ENCODE assay signal across 13 cellular contexts in the genomic region with DNA sequence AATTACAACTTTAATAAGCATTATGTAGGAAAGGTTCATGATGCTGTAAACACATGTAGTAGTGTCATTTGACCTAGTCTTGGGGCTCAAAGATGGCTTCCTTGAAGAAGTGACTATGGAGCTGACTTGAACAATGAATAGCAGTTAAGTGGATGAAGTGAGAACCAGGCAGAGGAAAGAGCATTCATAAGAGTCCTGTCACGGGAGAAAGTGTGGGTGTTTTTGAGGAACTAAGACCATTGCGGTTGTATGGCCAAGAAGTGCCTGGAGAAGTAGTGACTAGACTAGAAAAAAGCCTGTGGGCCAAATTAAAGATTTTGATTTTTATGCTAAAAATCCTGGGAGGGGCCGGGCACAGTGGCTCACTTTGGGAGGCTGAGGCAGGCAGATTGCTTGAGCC. TPM values are rescaled to one million over a fixed set of nuclear protein-coding genes. Genes with fewer than 3 reads are reported as not detected.
DNase-seq lines count a peak whose midpoint lies in the region; ATAC-seq and TF ChIP-seq lines count a peak whose summit lies in the region.
"Had no signal": no experiment of that assay in that cellular context is flagged by ENCODE, and none has a peak within 500 bp of the region (broad histone marks: within the 10 kb centered on the region; RNA-seq: fewer than 3 reads in every experiment).

No MANE protein-coding gene starts in this region.

- H3K36me3 ChIP-seq in SU-DHL-6 (ENCODE audit: low read length) (no peaks in the 10 kb centered on the region), HAP-1 (replicated peaks) (0 out of 2 replicates have a peak, but pooled peaks cover 2% of the 10 kb centered on the region), sigmoid colon (peaks cover 0 to 6% (median 0%) of the 10 kb centered on the region in 4 donors)

- intact Hi-C loops in sigmoid colon (cut with DNase I), result no loop called here

- H3F3A ChIP-seq in SU-DHL-6 (ENCODE audit: insufficient read depth), result peaks cover 16% of the 10 kb centered on the region

- TF ChIP-seq EP300 in sigmoid colon (IDR thresholded peaks at IDR 0.05), result no peak

- no peaks in the 10 kb centered on the region for H3K9me3 Mint-ChIP-seq in activated naive CD4-positive, alpha-beta T cell treated with anti-CD3 and anti-CD28 coated beads, Interleukin-2, amount 50 U/mL, for 72 hours
- H3K9me3 Mint-ChIP-seq: CD4-positive, alpha-beta T cell; T-helper 1 cell treated with Interleukin-12 subunit alpha and Interleukin-12 subunit beta and Interleukin-4 antibody, amounts not matched to agents 30 μg/mL and 1 μg/mL, for 36 hours had no signal

- no peak for TF ChIP-seq POLR2A in sigmoid colon (IDR thresholded peaks at IDR 0.05)

- H3K36me3 Mint-ChIP-seq in activated naive CD4-positive, alpha-beta T cell treated with anti-CD3 and anti-CD28 coated beads, Interleukin-2, amount 50 U/mL, for 72 hours, result peaks cover 0 to 5% of the 10 kb centered on the region in 2 donors

- H3K4me3 ChIP-seq in SU-DHL-6 (ENCODE audit: insufficient read depth, low read length, poor library complexity, severe bottlenecking) (no peak overlapping the region), HAP-1 (no peak overlapping the region), sigmoid colon (no peak overlapping the region)
- H3K4me3 ChIP-seq: tibial artery had no signal

- no peaks in the 10 kb centered on the region for H4K20me1 ChIP-seq in SU-DHL-6 (ENCODE audit: low read depth, low read length)

- H3K4me1 ChIP-seq in HAP-1 (no peaks in the 10 kb centered on the region), sigmoid colon (peaks cover 0 to 27% (median 23%) of the 10 kb centered on the region in 4 donors)

- H3K9me2 ChIP-seq in SU-DHL-6 (replicated peaks; ENCODE audit: insufficient read depth, low read length), result no peaks in the 10 kb centered on the region

- no peak overlapping the region for H3K9ac ChIP-seq in SU-DHL-6 (ENCODE audit: low read length)

- no peaks in the 10 kb centered on the region for H3K9me3 ChIP-seq in SU-DHL-6 (ENCODE audit: insufficient read depth, low read length)
- H3K9me3 ChIP-seq in HAP-1, result no peaks in the 10 kb centered on the region
- H3K9me3 ChIP-seq in sigmoid colon, result no peaks in the 10 kb centered on the region
- H3K9me3 ChIP-seq: tibial artery had no signal

- DNase-seq in GDM1 (lab: John Stamatoyannopoulos, UW), result peak; percentile 69
- no peak for DNase-seq in activated naive CD4-positive, alpha-beta T cell treated with anti-CD3 and anti-CD28 coated beads, Interleukin-2, amount 50 U/mL, for 72 hours (ENCODE audit: low spot score in 2 of 2)
- DNase-seq in HAP-1 (ENCODE audit: low spot score in 2 of 2), result no peak
- DNase-seq in sigmoid colon, result no peak
- no peak for DNase-seq in COLO668 (lab: John Stamatoyannopoulos, UW; ENCODE audit: unreplicated experiment)
- DNase-seq: CD4-positive, alpha-beta T cell; left colon; NCI-H187; tibial artery had no signal

- no peak overlapping the region for H2AFZ ChIP-seq in SU-DHL-6 (ENCODE audit: low read depth, low read length, severe bottlenecking)

- 66 to 86% methylated on average over 3 of the region's 3 CpGs for WGBS in sigmoid colon, 2 donors

- no peak for TF ChIP-seq CTCF in SU-DHL-6 (IDR thresholded peaks at IDR 0.05; ENCODE audit: insufficient read depth, low read length, poor library complexity, severe bottlenecking)
- no peak for TF ChIP-seq CTCF in sigmoid colon (IDR thresholded peaks at IDR 0.05)

- H3K27ac ChIP-seq in SU-DHL-6 (ENCODE audit: low read depth, low read length), result peak overlapping the region; percentile 53
- H3K27ac ChIP-seq in sigmoid colon, result no peak overlapping the region
- H3K27ac ChIP-seq: tibial artery had no signal

- no peaks in the 10 kb centered on the region for H3K79me2 ChIP-seq in SU-DHL-6 (ENCODE audit: insufficient read depth, low read length)

- H3K27me3 ChIP-seq in SU-DHL-6 (ENCODE audit: low read length) (no peaks in the 10 kb centered on the region), HAP-1 (ENCODE audit: low read depth) (no peaks in the 10 kb centered on the region), sigmoid colon (no peaks in the 10 kb centered on the region)
- H3K27me3 ChIP-seq: tibial artery had no signal

- H3K4me2 ChIP-seq in SU-DHL-6 (ENCODE audit: low read depth, low read length, poor library complexity, severe bottlenecking), result peak overlapping the region; percentile 19

- in situ Hi-C loops in HAP-1 (cut with MboI; ENCODE audit: low sequenced_read_pairs), result no loop called here

- peak; percentile 80 for ATAC-seq in GM19463 (IDR thresholded peaks at IDR 0.05; ENCODE audit: unreplicated experiment)
- peak; percentile 51 for ATAC-seq in HG03095 (IDR thresholded peaks at IDR 0.05; ENCODE audit: unreplicated experiment)
- ATAC-seq in activated naive CD4-positive, alpha-beta T cell treated with anti-CD3 and anti-CD28 coated beads, Interleukin-2, amount 50 U/mL, for 72 hours, result no peak
- ATAC-seq: left colon had no signal

- H3K27ac Mint-ChIP-seq in activated naive CD4-positive, alpha-beta T cell treated with anti-CD3 and anti-CD28 coated beads, Interleukin-2, amount 50 U/mL, for 72 hours, result peak overlapping the region in 1 of 2 donors; percentile 9
- H3K27ac Mint-ChIP-seq: CD4-positive, alpha-beta T cell; T-helper 1 cell treated with Interleukin-12 subunit alpha and Interleukin-12 subunit beta and Interleukin-4 antibody, amounts not matched to agents 30 μg/mL and 1 μg/mL, for 36 hours had no signal

RNA-seq across cellular contexts. Expression of a gene that starts 7.2 kb away (rescaled TPM):
- total RNA-seq in activated naive CD4-positive, alpha-beta T cell treated with anti-CD3 and anti-CD28 coated beads, Interleukin-2, amount 50 U/mL, for 72 hours, result 10 to 100 TPM; 12.5 to 13.8 TPM
- 1 to 10 TPM; 2.5 to 7.5 (median 5.1) TPM for total RNA-seq in sigmoid colon
- polyA plus RNA-seq in sigmoid colon, result 10 to 100 TPM in 1 of 3 donors, 1 to 10 TPM in 2; 4.8 to 21.3 (median 6.0) TPM

Comparison
In these comparisons a context has a peak if more than half of its experiments do, and no peak if none do; other contexts are left out.
1. ATAC-seq: peak in GM19463 (single experiment) and HG03095 (single experiment); none in activated naive CD4-positive, alpha-beta T cell treated with anti-CD3 and anti-CD28 coated beads, Interleukin-2, amount 50 U/mL, for 72 hours (0 of 2).